8 cellular contexts compared by ENCODE assay signal in the genomic region with DNA sequence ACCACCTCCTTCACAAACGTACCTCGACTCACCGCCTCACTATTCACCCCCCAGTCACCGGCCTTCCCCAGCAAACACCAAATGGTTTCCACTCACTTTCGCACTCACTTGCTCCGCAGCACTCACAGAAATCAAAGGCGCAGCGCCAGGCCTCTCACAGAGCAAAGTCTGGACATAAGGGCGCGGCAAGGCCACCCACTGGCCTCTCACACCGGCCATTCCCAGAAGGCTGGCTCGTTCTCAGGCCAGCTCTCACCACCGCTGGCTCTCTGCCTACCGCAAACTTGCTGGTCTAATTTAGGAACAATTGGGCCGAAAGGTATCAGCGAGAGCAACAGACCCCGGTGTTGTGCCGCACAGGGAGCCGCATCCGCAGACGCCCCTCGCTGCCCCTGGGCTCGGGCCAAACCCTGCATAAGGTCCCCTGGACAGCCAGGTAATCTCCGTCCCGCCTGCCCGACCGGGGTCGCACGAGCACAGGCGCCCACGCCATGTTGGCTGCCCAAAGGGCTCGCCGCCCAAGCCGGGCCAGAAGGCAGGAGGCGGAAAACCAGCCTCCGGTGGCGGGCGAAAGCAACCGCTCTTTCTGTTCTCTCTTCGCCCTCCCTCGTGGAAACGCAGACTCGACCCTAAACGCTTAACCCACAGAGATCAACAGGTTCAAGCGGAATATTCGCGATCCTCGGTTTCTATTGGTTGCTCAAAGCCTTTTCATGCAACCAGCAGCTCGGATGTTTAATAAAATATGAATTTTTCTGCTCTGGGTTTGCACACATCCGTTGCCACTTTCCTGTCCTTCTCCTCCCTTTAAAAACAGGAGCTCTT. TPM values are rescaled to one million over a fixed set of nuclear protein-coding genes. Genes with fewer than 3 reads are reported as not detected.
DNase-seq lines count a peak whose midpoint lies in the region; ATAC-seq, FAIRE-seq and TF ChIP-seq lines count a peak whose summit lies in the region.

No MANE protein-coding gene starts in this region.

- peak overlapping the region; percentile 74 for H3K4me2 ChIP-seq in keratinocyte (ENCODE audit: control insufficient read depth, extremely low read depth, insufficient read depth, low read depth, low read length)
- H3K4me2 ChIP-seq in OCI-LY7 (ENCODE audit: low read length), result no peak overlapping the region; the same call in 1 of the 2 replicates

- H3K27me3 ChIP-seq in keratinocyte (ENCODE audit: control insufficient read depth, extremely low read depth, insufficient read depth, low read length) (peaks cover 96% of the 10 kb centered on the region), thoracic aorta (replicated peaks; ENCODE audit: insufficient read depth) (peaks cover 42% of the 10 kb centered on the region)

- H2AFZ ChIP-seq in keratinocyte (ENCODE audit: control insufficient read depth, low read length), result no peak overlapping the region
- no peak overlapping the region for H2AFZ ChIP-seq in OCI-LY7 (ENCODE audit: low read length)

- H3K4me3 ChIP-seq in keratinocyte (ENCODE audit: control insufficient read depth in 2 of 3, extremely low read depth in 1 of 3, insufficient read depth in 2 of 3, low read depth in 1 of 3, low read length in 3 of 3) (peak overlapping the region in 2 of 3 experiments; percentile 32 to 38), thoracic aorta (peak overlapping the region; percentile 55), OCI-LY7 (ENCODE audit: low read depth, low read length, poor library complexity, severe bottlenecking) (no peak overlapping the region)

- POLR2A ChIA-PET in OCI-LY7 (lab: Charles Lee), result no interaction called here

- H3K4me3 Mint-ChIP-seq in activated CD4-positive, alpha-beta T cell treated with anti-CD3 and anti-CD28 coated beads, Interleukin-2, amount 10 ng/mL, durations not matched to agents 24 days and 14 days, result peak overlapping the region; percentile 44
- peak overlapping the region; percentile 21 for H3K4me3 Mint-ChIP-seq in activated T-helper 2 cell treated with anti-CD3 and anti-CD28 coated beads, Interferon-gamma antibody, Interleukin-2, Interleukin-4, amounts not matched to agents 10 μg/mL and 5 μg/mL and 100 μg/mL, durations not matched to agents 14 hours and 24 hours and 36 hours (ENCODE audit: low read depth)

- no TSS peak for BruUV-seq in OCI-LY7 (replicated peaks; lab: Mats Ljungman, UMichigan)

- ATAC-seq in thoracic aorta (ENCODE audit: insufficient number of reproducible peaks, low FRiP score, low read depth), result no peak

- H4K20me1 ChIP-seq in keratinocyte (ENCODE audit: control insufficient read depth, extremely low read depth, insufficient read depth, low read length) (no peaks in the 10 kb centered on the region), OCI-LY7 (ENCODE audit: insufficient read depth, low read length) (no peaks in the 10 kb centered on the region)

- H3K27ac ChIP-seq in keratinocyte (ENCODE audit: control insufficient read depth, insufficient read depth, low read length), result no peak overlapping the region
- no peak overlapping the region for H3K27ac ChIP-seq in thoracic aorta
- no peak overlapping the region for H3K27ac ChIP-seq in OCI-LY7 (ENCODE audit: low read depth, low read length, poor library complexity, severe bottlenecking)

- peaks cover 86% of the 10 kb centered on the region for H3K27me3 Mint-ChIP-seq in activated CD4-positive, alpha-beta T cell treated with anti-CD3 and anti-CD28 coated beads, Interleukin-2, amount 10 ng/mL, durations not matched to agents 24 days and 14 days
- peaks cover 90% of the 10 kb centered on the region for H3K27me3 Mint-ChIP-seq in activated T-helper 2 cell treated with anti-CD3 and anti-CD28 coated beads, Interferon-gamma antibody, Interleukin-2, Interleukin-4, amounts not matched to agents 10 μg/mL and 5 μg/mL and 100 μg/mL, durations not matched to agents 14 hours and 24 hours and 36 hours (ENCODE audit: low read depth)

- H3K36me3 ChIP-seq in keratinocyte (ENCODE audit: control insufficient read depth in 2 of 2, extremely low read depth in 1 of 2, insufficient read depth in 2 of 2, low read length in 2 of 2) (no peaks in the 10 kb centered on the region), thoracic aorta (no peaks in the 10 kb centered on the region), OCI-LY7 (ENCODE audit: insufficient read depth, low read length) (no peaks in the 10 kb centered on the region)

- peaks cover 7% of the 10 kb centered on the region for H3K4me1 ChIP-seq in keratinocyte (ENCODE audit: control insufficient read depth, extremely low read depth, insufficient read depth, low read length)
- peaks cover 0 to 38% of the 10 kb centered on the region in 2 donors for H3K4me1 ChIP-seq in thoracic aorta (ENCODE audit: control insufficient read depth in 1 of 2, low read depth in 2 of 2)
- H3K4me1 ChIP-seq in OCI-LY7 (ENCODE audit: insufficient read depth, low read length, poor library complexity, severe bottlenecking), result peaks cover 15% of the 10 kb centered on the region

- CTCF ChIA-PET in OCI-LY7 (lab: Charles Lee; ENCODE audit: unreplicated experiment), result no interaction called here

- no peaks in the 10 kb centered on the region for H3K9me1 ChIP-seq in keratinocyte (ENCODE audit: control insufficient read depth, extremely low read depth, insufficient read depth, low read length)

- H3K36me3 Mint-ChIP-seq in activated CD4-positive, alpha-beta T cell treated with anti-CD3 and anti-CD28 coated beads, Interleukin-2, amount 10 ng/mL, durations not matched to agents 24 days and 14 days (ENCODE audit: low read depth), result peaks cover 15% of the 10 kb centered on the region
- H3K36me3 Mint-ChIP-seq in activated T-helper 2 cell treated with anti-CD3 and anti-CD28 coated beads, Interferon-gamma antibody, Interleukin-2, Interleukin-4, amounts not matched to agents 10 μg/mL and 5 μg/mL and 100 μg/mL, durations not matched to agents 14 hours and 24 hours and 36 hours (ENCODE audit: low read depth), result peaks cover 3% of the 10 kb centered on the region

- intact Hi-C loops in activated CD4-positive, alpha-beta T cell treated with anti-CD3 and anti-CD28 coated beads, Interleukin-2, amount 10 ng/mL, durations not matched to agents 24 days and 14 days (cut with micrococcal nuclease), result loop anchor here (1.0 to 10.0 kb wide), 2 partner anchors 8 to 1661 kb away; no protein-coding TSS in a partner anchor
- intact Hi-C loops in activated T-helper 2 cell treated with anti-CD3 and anti-CD28 coated beads, Interferon-gamma antibody, Interleukin-2, Interleukin-4, amounts not matched to agents 10 μg/mL and 5 μg/mL and 100 μg/mL, durations not matched to agents 14 hours and 24 hours and 36 hours (cut with micrococcal nuclease), result loop anchor here (5.0 kb wide), 2 partner anchors 486 to 666 kb away; partner anchors contain the start of gene PTX3
- intact Hi-C loops in OCI-LY7 (cut with micrococcal nuclease; ENCODE audit: unreplicated experiment), result no loop called here

- DNase-seq in activated CD4-positive, alpha-beta T cell treated with anti-CD3 and anti-CD28 coated beads, Interleukin-2, amount 10 ng/mL, durations not matched to agents 24 days and 14 days, result peak; percentile 69
- DNase-seq in activated CD4-positive, alpha-beta T cell treated with anti-CD3 and anti-CD28 coated beads, Interleukin-2, amount 50 U/mL, for 48 hours, result no peak
- no peak for DNase-seq in activated T-helper 2 cell treated with anti-CD3 and anti-CD28 coated beads, Interferon-gamma antibody, Interleukin-2, Interleukin-4, amounts not matched to agents 10 μg/mL and 5 μg/mL and 100 μg/mL, durations not matched to agents 14 hours and 24 hours and 36 hours (ENCODE audit: low spot score)
- DNase-seq in keratinocyte (ENCODE audit: low read depth, low spot score), result no peak
- DNase-seq in thoracic aorta (ENCODE audit: low spot score), result no peak
- DNase-seq in NCI-H446 (lab: John Stamatoyannopoulos, UW), result no peak
- DNase-seq in NCI-H345 (lab: John Stamatoyannopoulos, UW), result no peak
- DNase-seq in OCI-LY7 (ENCODE audit: low spot score), result no peak

- peaks cover 29% of the 10 kb centered on the region for H3K9me3 Mint-ChIP-seq in activated CD4-positive, alpha-beta T cell treated with anti-CD3 and anti-CD28 coated beads, Interleukin-2, amount 10 ng/mL, durations not matched to agents 24 days and 14 days
- no peaks in the 10 kb centered on the region for H3K9me3 Mint-ChIP-seq in activated T-helper 2 cell treated with anti-CD3 and anti-CD28 coated beads, Interferon-gamma antibody, Interleukin-2, Interleukin-4, amounts not matched to agents 10 μg/mL and 5 μg/mL and 100 μg/mL, durations not matched to agents 14 hours and 24 hours and 36 hours

- dilution Hi-C loops in keratinocyte (cut with MboI; ENCODE audit: extremely low pct_ligation_motif_present, low sequenced_read_pairs), result no loop called here

- H3K9me3 ChIP-seq in keratinocyte (ENCODE audit: control insufficient read depth, low read depth, low read length), result no peaks in the 10 kb centered on the region
- no peaks in the 10 kb centered on the region for H3K9me3 ChIP-seq in thoracic aorta
- H3K9me3 ChIP-seq in OCI-LY7 (ENCODE audit: low read length), result no peaks in the 10 kb centered on the region

- peak overlapping the region; percentile 84 for H3K27ac Mint-ChIP-seq in activated CD4-positive, alpha-beta T cell treated with anti-CD3 and anti-CD28 coated beads, Interleukin-2, amount 10 ng/mL, durations not matched to agents 24 days and 14 days
- H3K27ac Mint-ChIP-seq in activated T-helper 2 cell treated with anti-CD3 and anti-CD28 coated beads, Interferon-gamma antibody, Interleukin-2, Interleukin-4, amounts not matched to agents 10 μg/mL and 5 μg/mL and 100 μg/mL, durations not matched to agents 14 hours and 24 hours and 36 hours, result peak overlapping the region; percentile 71

- no peak for FAIRE-seq in keratinocyte (lab: Jason Lieb, UNC)

- H3K9me2 ChIP-seq in OCI-LY7 (ENCODE audit: insufficient read depth, low read length), result no peaks in the 10 kb centered on the region

- no peak for TF ChIP-seq CTCF in keratinocyte (optimal IDR thresholded peaks at IDR 0.05 in 1 of 3, IDR thresholded peaks at IDR 0.05 in 1 of 3, conservative IDR thresholded peaks at IDR 0.05 in 1 of 3; ENCODE audit: extremely low read depth in 1 of 3, insufficient read depth in 2 of 3, low read length in 3 of 3)
- no peak for TF ChIP-seq CTCF in thoracic aorta (IDR thresholded peaks at IDR 0.05)
- no peak for TF ChIP-seq CTCF in OCI-LY7 (conservative IDR thresholded peaks at IDR 0.05; ENCODE audit: low read length)

- H3K4me1 Mint-ChIP-seq in activated CD4-positive, alpha-beta T cell treated with anti-CD3 and anti-CD28 coated beads, Interleukin-2, amount 10 ng/mL, durations not matched to agents 24 days and 14 days, result peaks cover 34% of the 10 kb centered on the region
- peaks cover 31% of the 10 kb centered on the region for H3K4me1 Mint-ChIP-seq in activated T-helper 2 cell treated with anti-CD3 and anti-CD28 coated beads, Interferon-gamma antibody, Interleukin-2, Interleukin-4, amounts not matched to agents 10 μg/mL and 5 μg/mL and 100 μg/mL, durations not matched to agents 14 hours and 24 hours and 36 hours (ENCODE audit: low read depth)

- H3K9ac ChIP-seq in keratinocyte (ENCODE audit: control insufficient read depth, extremely low read depth, insufficient read depth, low read length), result no peak overlapping the region

- H3K79me2 ChIP-seq in keratinocyte (ENCODE audit: control insufficient read depth, insufficient read depth, low read length) (no peaks in the 10 kb centered on the region), OCI-LY7 (ENCODE audit: insufficient read depth, low read depth, low read length) (no peaks in the 10 kb centered on the region)

RNA-seq across cellular contexts. Expression of gene SHOX2, which starts 2.9 kb away (rescaled TPM):
- total RNA-seq in activated CD4-positive, alpha-beta T cell treated with anti-CD3 and anti-CD28 coated beads, Interleukin-2, amount 10 ng/mL, durations not matched to agents 24 days and 14 days, result not detected in 2 replicates
- total RNA-seq in activated T-helper 2 cell treated with anti-CD3 and anti-CD28 coated beads, Interferon-gamma antibody, Interleukin-2, Interleukin-4, amounts not matched to agents 10 μg/mL and 5 μg/mL and 100 μg/mL, durations not matched to agents 14 hours and 24 hours and 36 hours, result not detected in 2 replicates
- 0.05 to 0.10 TPM (median 0.08 TPM) in 3 replicates for polyA plus RNA-seq in keratinocyte
- not detected for polyA plus RNA-seq in keratinocyte (2011; ENCODE audit: low read depth)
- polyA plus RNA-seq in keratinocyte (2011; cell fraction: cytosol; rRNA removed), result 0.04 and 0.06 TPM in 2 replicates
- 0.22 and 0.47 TPM in 2 replicates for polyA plus RNA-seq in keratinocyte (2011; cell fraction: nucleus; rRNA removed)
- 0.05 TPM in 1 of 2 replicates, not detected in the other for polyA plus RNA-seq in keratinocyte (2012; ENCODE audit: low replicate concordance)
- not detected in 3 replicates for polyA minus RNA-seq in keratinocyte
- polyA minus RNA-seq in keratinocyte (2011; cell fraction: cytosol; rRNA and poly(A)+ RNA removed), result not detected
- polyA minus RNA-seq in keratinocyte (2011; cell fraction: nucleus; rRNA and poly(A)+ RNA removed), result not detected in 2 replicates
- total RNA-seq in thoracic aorta (10 to 100 TPM in 1 of 2 donors, under 1 TPM in 1; 0.35 to 12.3 TPM), OCI-LY7 (2022) (1.2 and 1.9 TPM in 2 replicates)
- total RNA-seq in OCI-LY7 (2014; rRNA removed; shearing (Covaris generic)), result 0.33 and 0.57 TPM in 2 replicates

RNA-seq across cellular contexts. Expression of gene RSRC1, which starts 6.5 kb away (rescaled TPM):
- total RNA-seq in activated CD4-positive, alpha-beta T cell treated with anti-CD3 and anti-CD28 coated beads, Interleukin-2, amount 10 ng/mL, durations not matched to agents 24 days and 14 days, result 41.7 and 44.6 TPM in 2 replicates
- total RNA-seq in activated T-helper 2 cell treated with anti-CD3 and anti-CD28 coated beads, Interferon-gamma antibody, Interleukin-2, Interleukin-4, amounts not matched to agents 10 μg/mL and 5 μg/mL and 100 μg/mL, durations not matched to agents 14 hours and 24 hours and 36 hours, result 46.5 and 46.9 TPM in 2 replicates
- 6.1 to 11.7 TPM (median 11.1 TPM) in 3 replicates for polyA plus RNA-seq in keratinocyte
- 61.1 TPM for polyA plus RNA-seq in keratinocyte (2011; ENCODE audit: low read depth)
- polyA plus RNA-seq in keratinocyte (2011; cell fraction: cytosol; rRNA removed), result 7.1 and 10.4 TPM in 2 replicates
- polyA plus RNA-seq in keratinocyte (2011; cell fraction: nucleus; rRNA removed), result 6.3 and 7.3 TPM in 2 replicates
- polyA plus RNA-seq in keratinocyte (2012; ENCODE audit: low replicate concordance), result 19.4 and 25.8 TPM in 2 replicates
- polyA minus RNA-seq in keratinocyte, result 1.3 to 16.7 TPM (median 7.5 TPM) in 3 replicates
- polyA minus RNA-seq in keratinocyte (2011; cell fraction: cytosol; rRNA and poly(A)+ RNA removed), result 14.0 TPM
- 19.4 and 30.3 TPM in 2 replicates for polyA minus RNA-seq in keratinocyte (2011; cell fraction: nucleus; rRNA and poly(A)+ RNA removed)
- total RNA-seq in thoracic aorta (10 to 100 TPM; 26.6 to 39.5 TPM), OCI-LY7 (2022) (76.3 and 77.7 TPM in 2 replicates)
- total RNA-seq in OCI-LY7 (2014; rRNA removed; shearing (Covaris generic)), result 78.1 and 97.4 TPM in 2 replicates
